8 cellular contexts compared by ENCODE assay signal in the genomic region with DNA sequence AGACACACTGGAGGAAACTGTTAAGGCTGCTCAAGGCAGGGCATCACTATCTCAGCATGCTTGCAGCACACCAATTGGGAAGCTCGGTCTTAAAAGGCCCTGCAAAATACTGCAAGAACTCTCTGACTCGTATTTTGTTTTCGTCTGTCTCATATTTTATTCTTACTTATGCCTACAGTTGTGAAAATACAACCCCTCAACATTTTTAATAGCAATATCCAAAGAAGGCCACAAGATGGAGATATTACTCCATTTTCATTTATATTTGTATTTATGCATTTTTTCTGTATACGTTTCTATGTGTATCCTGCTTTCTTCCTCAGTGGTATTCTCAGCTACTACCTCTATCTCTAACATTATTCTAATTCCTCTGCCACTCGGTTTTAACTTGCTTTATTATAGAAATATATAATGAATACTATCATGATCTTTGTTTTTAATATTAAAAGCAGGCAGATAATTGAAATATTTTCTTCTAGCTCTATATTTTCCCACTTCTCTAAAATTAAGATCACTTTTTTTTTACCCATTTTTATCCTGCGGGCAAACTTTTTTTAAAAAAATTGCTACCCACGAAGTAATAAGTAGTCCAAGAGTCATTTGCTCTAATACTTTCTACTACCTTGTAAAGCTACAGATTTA. TPM values are rescaled to one million over a fixed set of nuclear protein-coding genes. Genes with fewer than 3 reads are reported as not detected.
A peak's percentile ranks its signal among the peaks of the same experiment; 100 is the strongest.
DNase-seq lines count a peak whose midpoint lies in the region; ATAC-seq and TF ChIP-seq lines count a peak whose summit lies in the region.

No MANE protein-coding gene starts in this region.

- H3K27ac ChIP-seq in 22Rv1 (peak overlapping the region; percentile 27; the same call in 1 of the 2 replicates), RWPE2 (ENCODE audit: poor library complexity, severe bottlenecking) (no peak overlapping the region), upper lobe of right lung (no peak overlapping the region)

- H3K4me3 ChIP-seq in RWPE2 (ENCODE audit: severe bottlenecking): no peak overlapping the region
- H3K4me3 ChIP-seq in upper lobe of right lung: no peak overlapping the region

- H3K9me3 ChIP-seq in RWPE2 (ENCODE audit: severe bottlenecking): no peaks in the 10 kb centered on the region
- no peaks in the 10 kb centered on the region for H3K9me3 ChIP-seq in upper lobe of right lung

- H3K36me3 ChIP-seq in RWPE2 (ENCODE audit: low read depth) (no peaks in the 10 kb centered on the region), upper lobe of right lung (no peaks in the 10 kb centered on the region)

- H3K36me3 Mint-ChIP-seq in glutamatergic neuron (ENCODE audit: unreplicated experiment): no peaks in the 10 kb centered on the region
- H3K36me3 Mint-ChIP-seq in activated T-helper 1 cell treated with anti-CD3 and anti-CD28 coated beads, Interleukin-12 subunit alpha, Interleukin-12 subunit beta, Interleukin-2, Interleukin-4 antibody, amounts not matched to agents 30 ng/mL and 10 ng/mL and 1 ng/mL, durations not matched to agents 14 hours and 24 hours and 36 hours (ENCODE audit: low read depth): no peaks in the 10 kb centered on the region

- no peaks in the 10 kb centered on the region for H3K27me3 ChIP-seq in RWPE2 (ENCODE audit: insufficient read depth, poor library complexity, severe bottlenecking)
- H3K27me3 ChIP-seq in upper lobe of right lung: no peaks in the 10 kb centered on the region

- H3K4me1 Mint-ChIP-seq in glutamatergic neuron (ENCODE audit: low read depth, unreplicated experiment): no peaks in the 10 kb centered on the region
- peaks cover 29% of the 10 kb centered on the region for H3K4me1 Mint-ChIP-seq in activated T-helper 1 cell treated with anti-CD3 and anti-CD28 coated beads, Interleukin-12 subunit alpha, Interleukin-12 subunit beta, Interleukin-2, Interleukin-4 antibody, amounts not matched to agents 30 ng/mL and 10 ng/mL and 1 ng/mL, durations not matched to agents 14 hours and 24 hours and 36 hours (ENCODE audit: low read depth)

- H3K9me3 Mint-ChIP-seq in glutamatergic neuron (ENCODE audit: unreplicated experiment): no peaks in the 10 kb centered on the region
- H3K9me3 Mint-ChIP-seq in activated T-helper 1 cell treated with anti-CD3 and anti-CD28 coated beads, Interleukin-12 subunit alpha, Interleukin-12 subunit beta, Interleukin-2, Interleukin-4 antibody, amounts not matched to agents 30 ng/mL and 10 ng/mL and 1 ng/mL, durations not matched to agents 14 hours and 24 hours and 36 hours: no peaks in the 10 kb centered on the region

- TF ChIP-seq CTCF in 22Rv1 (IDR thresholded peaks at IDR 0.05) (peak; percentile 64), GM12874 (IDR thresholded peaks at IDR 0.05; ENCODE audit: insufficient read depth, low read depth, low read length) (peak; percentile 12; the same call in 1 of the 2 replicates), RWPE2 (IDR thresholded peaks at IDR 0.05; ENCODE audit: poor library complexity, severe bottlenecking) (peak; percentile 71), glutamatergic neuron (IDR thresholded peaks at IDR 0.05; ENCODE audit: partially characterized antibody, unreplicated experiment) (peak; percentile 64), upper lobe of right lung (IDR thresholded peaks at IDR 0.05) (peak; percentile 61)

- no peak overlapping the region for H3K27ac Mint-ChIP-seq in glutamatergic neuron (ENCODE audit: unreplicated experiment)
- H3K27ac Mint-ChIP-seq in activated T-helper 1 cell treated with anti-CD3 and anti-CD28 coated beads, Interleukin-12 subunit alpha, Interleukin-12 subunit beta, Interleukin-2, Interleukin-4 antibody, amounts not matched to agents 30 ng/mL and 10 ng/mL and 1 ng/mL, durations not matched to agents 14 hours and 24 hours and 36 hours: no peak overlapping the region

- no peak for ATAC-seq in RWPE2 (ENCODE audit: low read depth)
- ATAC-seq in upper lobe of right lung: no peak

- H3K4me1 ChIP-seq in RWPE2 (ENCODE audit: insufficient read depth, poor library complexity, severe bottlenecking) (peaks cover 11% of the 10 kb centered on the region), upper lobe of right lung (no peaks in the 10 kb centered on the region)

- H3K4me3 Mint-ChIP-seq in glutamatergic neuron (ENCODE audit: unreplicated experiment): no peak overlapping the region
- H3K4me3 Mint-ChIP-seq in activated T-helper 1 cell treated with anti-CD3 and anti-CD28 coated beads, Interleukin-12 subunit alpha, Interleukin-12 subunit beta, Interleukin-2, Interleukin-4 antibody, amounts not matched to agents 30 ng/mL and 10 ng/mL and 1 ng/mL, durations not matched to agents 14 hours and 24 hours and 36 hours: no peak overlapping the region

- no peaks in the 10 kb centered on the region for H3K27me3 Mint-ChIP-seq in glutamatergic neuron (ENCODE audit: unreplicated experiment)
- no peaks in the 10 kb centered on the region for H3K27me3 Mint-ChIP-seq in activated T-helper 1 cell treated with anti-CD3 and anti-CD28 coated beads, Interleukin-12 subunit alpha, Interleukin-12 subunit beta, Interleukin-2, Interleukin-4 antibody, amounts not matched to agents 30 ng/mL and 10 ng/mL and 1 ng/mL, durations not matched to agents 14 hours and 24 hours and 36 hours (ENCODE audit: insufficient read depth)

- no peak for DNase-seq in RWPE2 (ENCODE audit: low spot score)
- no peak for DNase-seq in glutamatergic neuron
- no peak for DNase-seq in upper lobe of right lung
- no peak for DNase-seq in NCI-H1436 (lab: John Stamatoyannopoulos, UW)
- DNase-seq in GOT3 (lab: John Stamatoyannopoulos, UW): no peak
- DNase-seq in activated T-helper 1 cell treated with anti-CD3 and anti-CD28 coated beads, Interleukin-12 subunit alpha, Interleukin-12 subunit beta, Interleukin-2, Interleukin-4 antibody, amounts not matched to agents 30 ng/mL and 10 ng/mL and 1 ng/mL, durations not matched to agents 14 hours and 24 hours and 36 hours (ENCODE audit: low spot score): no peak

- intact Hi-C loops in upper lobe of right lung (cut with DNase I): no loop called here
- intact Hi-C loops in activated T-helper 1 cell treated with anti-CD3 and anti-CD28 coated beads, Interleukin-12 subunit alpha, Interleukin-12 subunit beta, Interleukin-2, Interleukin-4 antibody, amounts not matched to agents 30 ng/mL and 10 ng/mL and 1 ng/mL, durations not matched to agents 14 hours and 24 hours and 36 hours (cut with micrococcal nuclease): loop anchor here (1.0 to 2.0 kb wide), 5 partner anchors 10 to 1075 kb away; a partner anchor contains a TSS

RNA-seq across cellular contexts. Expression of a gene that starts 10.0 kb away (rescaled TPM):
- total RNA-seq in glutamatergic neuron (ENCODE audit: unreplicated experiment) (4.3 TPM), upper lobe of right lung (32.7 TPM)
- total RNA-seq in activated T-helper 1 cell treated with anti-CD3 and anti-CD28 coated beads, Interleukin-12 subunit alpha, Interleukin-12 subunit beta, Interleukin-2, Interleukin-4 antibody, amounts not matched to agents 30 ng/mL and 10 ng/mL and 1 ng/mL, durations not matched to agents 14 hours and 24 hours and 36 hours: 24.8 and 26.2 TPM in 2 replicates

Comparison
In these comparisons a context has a peak if more than half of its experiments do, and no peak if none do; other contexts are left out.
1. CTCF ChIP-seq: peak in every context shown above with its lines; median percentile 71 in RWPE2; 64 in 22Rv1; 64 in glutamatergic neuron; 61 in upper lobe of right lung; 12 in GM12874.